Comparison of ENCODE assay signal across 1 cellular context in the genomic region with DNA sequence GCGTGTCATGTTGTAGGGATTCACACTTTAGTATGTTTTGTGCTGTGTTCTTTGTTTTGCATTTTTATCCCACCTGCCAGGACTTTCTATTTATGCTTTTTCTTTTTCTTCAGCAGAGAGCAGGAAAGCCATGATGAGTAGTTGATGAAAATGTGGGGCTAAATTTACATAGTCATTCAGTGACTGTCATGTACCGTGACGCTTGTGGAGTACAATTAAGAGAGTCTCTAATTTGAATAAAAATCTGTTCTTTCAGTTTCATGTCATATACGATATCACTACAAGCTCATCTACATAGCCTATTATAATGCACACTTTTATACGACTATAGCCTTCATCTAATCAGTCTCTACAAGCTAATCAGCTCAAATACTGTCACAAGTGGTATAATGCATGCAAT.
TF ChIP-seq lines count a peak whose summit lies in the region.

No MANE protein-coding gene starts in this region.

TF ChIP-seq in SK-N-SH treated with all-trans-retinoic acid at 6 μM for 48 hours, 23 proteins besides CTCF, POLR2A, EP300 and RAD21 (continued from another document):
- TF ChIP-seq, protein P1, sequence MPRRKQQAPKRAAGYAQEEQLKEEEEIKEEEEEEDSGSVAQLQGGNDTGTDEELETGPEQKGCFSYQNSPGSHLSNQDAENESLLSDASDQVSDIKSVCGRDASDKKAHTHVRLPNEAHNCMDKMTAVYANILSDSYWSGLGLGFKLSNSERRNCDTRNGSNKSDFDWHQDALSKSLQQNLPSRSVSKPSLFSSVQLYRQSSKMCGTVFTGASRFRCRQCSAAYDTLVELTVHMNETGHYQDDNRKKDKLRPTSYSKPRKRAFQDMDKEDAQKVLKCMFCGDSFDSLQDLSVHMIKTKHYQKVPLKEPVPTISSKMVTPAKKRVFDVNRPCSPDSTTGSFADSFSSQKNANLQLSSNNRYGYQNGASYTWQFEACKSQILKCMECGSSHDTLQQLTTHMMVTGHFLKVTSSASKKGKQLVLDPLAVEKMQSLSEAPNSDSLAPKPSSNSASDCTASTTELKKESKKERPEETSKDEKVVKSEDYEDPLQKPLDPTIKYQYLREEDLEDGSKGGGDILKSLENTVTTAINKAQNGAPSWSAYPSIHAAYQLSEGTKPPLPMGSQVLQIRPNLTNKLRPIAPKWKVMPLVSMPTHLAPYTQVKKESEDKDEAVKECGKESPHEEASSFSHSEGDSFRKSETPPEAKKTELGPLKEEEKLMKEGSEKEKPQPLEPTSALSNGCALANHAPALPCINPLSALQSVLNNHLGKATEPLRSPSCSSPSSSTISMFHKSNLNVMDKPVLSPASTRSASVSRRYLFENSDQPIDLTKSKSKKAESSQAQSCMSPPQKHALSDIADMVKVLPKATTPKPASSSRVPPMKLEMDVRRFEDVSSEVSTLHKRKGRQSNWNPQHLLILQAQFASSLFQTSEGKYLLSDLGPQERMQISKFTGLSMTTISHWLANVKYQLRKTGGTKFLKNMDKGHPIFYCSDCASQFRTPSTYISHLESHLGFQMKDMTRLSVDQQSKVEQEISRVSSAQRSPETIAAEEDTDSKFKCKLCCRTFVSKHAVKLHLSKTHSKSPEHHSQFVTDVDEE (CRISPR knock-in tag; IDR thresholded peaks at IDR 0.05) = no peak
